In genomic region chr9:133979124-133979920, GRCh38 we compare ENCODE assay signal across 9 cellular contexts. TPM values are rescaled to one million over a fixed set of nuclear protein-coding genes. Genes with fewer than 3 reads are reported as not detected.
A peak's percentile ranks its signal among the peaks of the same experiment; 100 is the strongest.
DNase-seq lines count a peak whose midpoint lies in the region; ATAC-seq, FAIRE-seq and TF ChIP-seq lines count a peak whose summit lies in the region.
"Had no signal": no experiment of that assay in that cellular context is flagged by ENCODE, and none has a peak within 500 bp of the region (broad histone marks: within the 10 kb centered on the region; RNA-seq: fewer than 3 reads in every experiment).

No MANE protein-coding gene starts in this region.

- ATAC-seq in GM18517 (IDR thresholded peaks at IDR 0.05; ENCODE audit: unreplicated experiment), result peak; percentile 52
- peak; percentile 23 to 60 (median 44) for ATAC-seq in psoas muscle

- peaks cover 0 to 46% (median 2%) of the 10 kb centered on the region in 3 donors for H3K27me3 ChIP-seq in psoas muscle (ENCODE audit: insufficient read depth in 3 of 3, low read length in 2 of 3)

- intact Hi-C loops in psoas muscle (cut with DNase I), result no loop called here

- H3K4me3 ChIP-seq in foreskin fibroblast (ENCODE audit: low read depth in 1 of 2, low read length in 2 of 2), result no peak overlapping the region
- H3K4me3 ChIP-seq in psoas muscle, result peak overlapping the region; percentile 28

- WGBS in psoas muscle, 3 donors, result 11 to 20% (median 15%) methylated on average over 40 to 44 of the region's 44 CpGs

- peaks cover 7% of the 10 kb centered on the region for H3K4me1 ChIP-seq in psoas muscle

- DNase-seq in NAMALWA (ENCODE audit: low spot score) (peak; percentile 76), foreskin fibroblast (peak; percentile 35 to 66), psoas muscle (peak; percentile 51 to 64), urothelium cell line (ENCODE audit: low spot score) (no peak), SKM-1 treated with dmso at 0.1 percent for 144 hours (lab: John Stamatoyannopoulos, UW; ENCODE audit: unreplicated experiment) (no peak)
- DNase-seq in activated T-cell treated with anti-CD3 and anti-CD28 coated beads, Interleukin-2, amount 50 U/mL, for 48 hours, result no peak
- DNase-seq in effector CD4-positive, alpha-beta T cell, result no peak

- H3K9me3 ChIP-seq in psoas muscle, result no peaks in the 10 kb centered on the region

- no peaks in the 10 kb centered on the region for H3K36me3 ChIP-seq in psoas muscle (ENCODE audit: insufficient read depth in 1 of 2, low read depth in 1 of 2)

- no peak overlapping the region for H3K27ac ChIP-seq in psoas muscle

- TF ChIP-seq CTCF in foreskin fibroblast (IDR thresholded peaks at IDR 0.05; ENCODE audit: low read depth, low read length) (no peak), psoas muscle (IDR thresholded peaks at IDR 0.05) (no peak)

- FAIRE-seq in urothelium cell line (lab: Jason Lieb, UNC), result no peak
- FAIRE-seq: frontal cortex had no signal

RNA-seq across cellular contexts. Expression of gene VAV2, which starts 12.8 kb away (rescaled TPM):
- total RNA-seq in psoas muscle, result 1 to 10 TPM; 1.3 to 2.9 (median 1.8) TPM
- polyA plus RNA-seq in psoas muscle, result 1 to 10 TPM in 1 of 3 donors, under 1 TPM in 2; 0.70 to 1.8 (median 0.73) TPM

RNA-seq across cellular contexts. Expression of gene BRD3OS, which starts 46.0 kb away (rescaled TPM):
- total RNA-seq in psoas muscle, result 1 to 10 TPM; 2.4 to 4.3 (median 4.2) TPM
- polyA plus RNA-seq in psoas muscle, result 1 to 10 TPM; 1.2 to 8.7 (median 2.7) TPM

Comparison
In these comparisons a context has a peak if more than half of its experiments do, and no peak if none do; other contexts are left out.
1. DNase-seq: peak in NAMALWA (single experiment), foreskin fibroblast (2 of 2) and psoas muscle (2 of 2); none in urothelium cell line (single experiment), activated T-cell treated with anti-CD3 and anti-CD28 coated beads, Interleukin-2, amount 50 U/mL, for 48 hours (0 of 2), effector CD4-positive, alpha-beta T cell (single experiment) and SKM-1 treated with dmso at 0.1 percent for 144 hours (single experiment).